In genomic region chr1:234926574-234927311, GRCh38 we compare ENCODE assay signal across 8 cellular contexts.
DNase-seq lines count a peak whose midpoint lies in the region; ATAC-seq and TF ChIP-seq lines count a peak whose summit lies in the region.

No MANE protein-coding gene starts in this region.

- peak; percentile 71 for DNase-seq in CD1c-positive myeloid dendritic cell (ENCODE audit: extremely low spot score)
- DNase-seq in activated T-cell treated with anti-CD3 and anti-CD28 coated beads, Interleukin-2, amount 50 U/mL, for 48 hours, result peak; percentile 74 to 75
- DNase-seq in left kidney (ENCODE audit: low read depth, low spot score), result peak; percentile 12
- DNase-seq in stimulated activated naive CD8-positive, alpha-beta T cell treated with anti-CD3 and anti-CD28 coated beads, Interleukin-15, Interleukin-2, amounts not matched to agents 100 U/mL and 50 U/mL, for 24 hours, result peak; percentile 66
- no peak for DNase-seq in COLO829 (ENCODE audit: low spot score)
- DNase-seq in erythroblast (lab: John Stamatoyannopoulos, UW), result no peak

- no peak for TF ChIP-seq POLR2A in erythroblast (IDR thresholded peaks at IDR 0.05; ENCODE audit: low read length)

- peak; percentile 91 for ATAC-seq in GM19351 (IDR thresholded peaks at IDR 0.05; ENCODE audit: unreplicated experiment)
- ATAC-seq in HG03378 (IDR thresholded peaks at IDR 0.05; ENCODE audit: unreplicated experiment), result peak; percentile 86
- ATAC-seq in stimulated activated naive CD8-positive, alpha-beta T cell treated with anti-CD3 and anti-CD28 coated beads, Interleukin-15, Interleukin-2, amounts not matched to agents 100 U/mL and 50 U/mL, for 24 hours, result peak; percentile 90

Comparison
In these comparisons a context has a peak if more than half of its experiments do, and no peak if none do; other contexts are left out.
1. DNase-seq: peak in CD1c-positive myeloid dendritic cell (single experiment), activated T-cell treated with anti-CD3 and anti-CD28 coated beads, Interleukin-2, amount 50 U/mL, for 48 hours (2 of 2), left kidney (single experiment) and stimulated activated naive CD8-positive, alpha-beta T cell treated with anti-CD3 and anti-CD28 coated beads, Interleukin-15, Interleukin-2, amounts not matched to agents 100 U/mL and 50 U/mL, for 24 hours (single experiment); none in COLO829 (single experiment) and erythroblast (0 of 2).
2. Peak in every context shown above with its lines, with median percentiles within 50 percentile points of each other: ATAC-seq.